17 cellular contexts compared by ENCODE assay signal in the genomic region with DNA sequence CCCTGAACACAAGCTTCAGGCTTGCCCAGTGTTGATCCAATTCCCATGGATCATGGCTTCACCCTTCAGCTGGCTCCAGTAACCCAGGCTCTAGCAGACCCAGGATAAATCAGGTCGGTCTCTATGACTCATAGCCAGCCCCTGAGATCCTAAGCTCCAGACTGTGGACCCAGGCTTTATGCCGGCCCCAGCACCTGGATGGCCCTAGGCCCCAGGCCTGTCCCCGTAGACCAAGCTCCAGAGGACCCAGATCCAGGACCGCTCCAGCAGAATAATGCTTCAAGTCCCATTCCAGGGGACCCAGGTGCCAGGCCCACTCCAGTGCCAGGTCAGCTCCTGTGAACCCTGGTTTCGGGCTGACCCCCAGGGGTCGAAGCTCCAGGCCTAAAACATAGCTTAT.
"Had no signal": no experiment of that assay in that cellular context is flagged by ENCODE, and none has a peak within 500 bp of the region (broad histone marks: within the 10 kb centered on the region; RNA-seq: fewer than 3 reads in every experiment).

No MANE protein-coding gene starts in this region.

- H3K27me3 ChIP-seq: dorsolateral prefrontal cortex, esophagus muscularis mucosa, foreskin keratinocyte, heart right ventricle, left lung had no signal

- H3K4me3 ChIP-seq: coronary artery, dorsolateral prefrontal cortex, esophagus muscularis mucosa, heart right ventricle, left lung, lower lobe of right lung, mucosa of descending colon had no signal

- H3K9me3 ChIP-seq: esophagus muscularis mucosa, lower lobe of right lung had no signal

- DNase-seq: dermis blood vessel endothelial cell; dorsolateral prefrontal cortex; effector CD4-positive, alpha-beta T cell; effector memory CD4-positive, alpha-beta T cell; foreskin keratinocyte; glutamatergic neuron; head of caudate nucleus; heart right ventricle; hippocampal formation; left cardiac atrium; left ventricle myocardium superior; lower lobe of right lung; mesenchymal stem cell; mucosa of descending colon had no signal

- ATAC-seq: foreskin keratinocyte, left cardiac atrium, left lung, left ventricle myocardium superior, mucosa of descending colon had no signal

- H3K27ac ChIP-seq: coronary artery, dorsolateral prefrontal cortex, esophagus muscularis mucosa, foreskin keratinocyte, heart right ventricle, left lung, lower lobe of right lung had no signal

- H3K4me1 ChIP-seq: esophagus muscularis mucosa, foreskin keratinocyte, heart right ventricle, left lung, lower lobe of right lung had no signal

- H3K36me3 ChIP-seq: esophagus muscularis mucosa, heart right ventricle, left lung, lower lobe of right lung had no signal
